16 cellular contexts compared by ENCODE assay signal in genomic region chr21:35057428-35057827, GRCh38. TPM values are rescaled to one million over a fixed set of nuclear protein-coding genes. Genes with fewer than 3 reads are reported as not detected.
A peak's percentile ranks its signal among the peaks of the same experiment; 100 is the strongest.
DNase-seq lines count a peak whose midpoint lies in the region; ATAC-seq and TF ChIP-seq lines count a peak whose summit lies in the region.
"Had no signal": no experiment of that assay in that cellular context is flagged by ENCODE, and none has a peak within 500 bp of the region (broad histone marks: within the 10 kb centered on the region; RNA-seq: fewer than 3 reads in every experiment).

No MANE protein-coding gene starts in this region.

- H3K36me3 ChIP-seq in osteoblast (ENCODE audit: insufficient read depth, low read length) = no peaks in the 10 kb centered on the region
- H3K36me3 ChIP-seq: cardiac muscle cell, lower lobe of right lung had no signal

- ATAC-seq in GM18870 (IDR thresholded peaks at IDR 0.05; ENCODE audit: unreplicated experiment) (peak; percentile 65), GM21717 (IDR thresholded peaks at IDR 0.05; ENCODE audit: unreplicated experiment) (peak; percentile 62), HG03432 (IDR thresholded peaks at IDR 0.05; ENCODE audit: unreplicated experiment) (peak; percentile 77), HG03039 (IDR thresholded peaks at IDR 0.05; ENCODE audit: unreplicated experiment) (no peak)
- ATAC-seq: lower lobe of right lung, Panc1 had no signal

- no peak overlapping the region for H3K4me3 ChIP-seq in osteoblast (ENCODE audit: insufficient read depth, low read length)
- H3K4me3 ChIP-seq: cardiac muscle cell, lower lobe of right lung had no signal

- peak; percentile 44 for DNase-seq in myocyte (ENCODE audit: low read depth)
- no peak for DNase-seq in osteoblast (ENCODE audit: insufficient read length, low spot score, missing footprints)
- DNase-seq in HCEC 1CT = no peak
- DNase-seq: DMS79, Kasumi-1, lower lobe of right lung, NCI-H1694, NCI-H510A treated with DMSO at 0.1 percent for 48 hours, nephron progenitor cell, retina had no signal

- no peaks in the 10 kb centered on the region for H3K9me3 ChIP-seq in osteoblast (ENCODE audit: low read depth, low read length)
- H3K9me3 ChIP-seq: lower lobe of right lung had no signal

- TF ChIP-seq CTCF in osteoblast (IDR thresholded peaks at IDR 0.05; ENCODE audit: extremely low read depth, low read depth, low read length) = no peak

- no peak overlapping the region for H3K4me2 ChIP-seq in osteoblast (ENCODE audit: insufficient read depth, low read length)

- H3K27me3 ChIP-seq in osteoblast (ENCODE audit: insufficient read depth, low read length) = no peaks in the 10 kb centered on the region

- H2AFZ ChIP-seq in osteoblast (ENCODE audit: low read length) = no peak overlapping the region

- H4K20me1 ChIP-seq in osteoblast (ENCODE audit: insufficient read depth, low read length) = no peaks in the 10 kb centered on the region

- H3K27ac ChIP-seq in osteoblast (ENCODE audit: low read depth, low read length) = no peak overlapping the region
- H3K27ac ChIP-seq: cardiac muscle cell, lower lobe of right lung had no signal

- H3K79me2 ChIP-seq in osteoblast (ENCODE audit: insufficient read depth, low read length) = no peaks in the 10 kb centered on the region

- H3K4me1 ChIP-seq in osteoblast (ENCODE audit: insufficient read depth, low read length) = no peaks in the 10 kb centered on the region
- H3K4me1 ChIP-seq: lower lobe of right lung had no signal

RNA-seq across cellular contexts. Expression of gene RUNX1, which starts 8.3 kb away (rescaled TPM):
- total RNA-seq in myocyte (166 and 221 TPM in 2 replicates), osteoblast (40.9 and 60.4 TPM in 2 replicates)
- polyA plus RNA-seq in myocyte (2012) = 81.3 TPM
- polyA plus RNA-seq: cardiac muscle cell had no signal
